12 cellular contexts compared by ENCODE assay signal in genomic region chr6:4856779-4857178, GRCh38.
DNase-seq lines count a peak whose midpoint lies in the region; ATAC-seq and TF ChIP-seq lines count a peak whose summit lies in the region.
"Had no signal": no experiment of that assay in that cellular context is flagged by ENCODE, and none has a peak within 500 bp of the region (broad histone marks: within the 10 kb centered on the region; RNA-seq: fewer than 3 reads in every experiment).

No MANE protein-coding gene starts in this region.

- no peak overlapping the region for H3K4me2 ChIP-seq in PC-3 (ENCODE audit: low read length)

- TF ChIP-seq EP300 in gastroesophageal sphincter (IDR thresholded peaks at IDR 0.05) (no peak), ovary (IDR thresholded peaks at IDR 0.05) (no peak)

- intact Hi-C loops in PC-3 (cut with micrococcal nuclease) = loop anchor here (5.0 kb wide), 1 partner anchor 81 kb away; no protein-coding TSS in a partner anchor
- intact Hi-C loops in ovary (cut with DNase I) = no loop called here
- intact Hi-C loops in activated CD4-positive, alpha-beta T cell treated with anti-CD3 and anti-CD28 coated beads for 36 hours (cut with DNase I, micrococcal nuclease) = no loop called here

- no peak overlapping the region for H3K4me3 Mint-ChIP-seq in activated CD4-positive, alpha-beta T cell treated with anti-CD3 and anti-CD28 coated beads for 36 hours
- H3K4me3 Mint-ChIP-seq: CD4-positive, alpha-beta T cell had no signal

- H3K4me1 ChIP-seq in PC-3 (ENCODE audit: insufficient read depth, low read length) = peaks cover 16% of the 10 kb centered on the region
- peaks cover 0 to 28% (median 5%) of the 10 kb centered on the region in 3 donors for H3K4me1 ChIP-seq in gastroesophageal sphincter
- H3K4me1 ChIP-seq in ovary (ENCODE audit: insufficient read depth) = peaks cover 1% of the 10 kb centered on the region
- H3K4me1 ChIP-seq: thyroid gland had no signal

- H3K27ac Mint-ChIP-seq in activated CD4-positive, alpha-beta T cell treated with anti-CD3 and anti-CD28 coated beads for 36 hours = no peak overlapping the region
- H3K27ac Mint-ChIP-seq: CD4-positive, alpha-beta T cell had no signal

- peaks cover 91% of the 10 kb centered on the region for H3K79me2 ChIP-seq in PC-3 (ENCODE audit: low read length)

- no peaks in the 10 kb centered on the region for H3K9me2 ChIP-seq in PC-3 (replicated peaks; ENCODE audit: low read length)

- H3K9ac ChIP-seq in PC-3 (ENCODE audit: low read length) = no peak overlapping the region

- TF ChIP-seq POLR2A in gastroesophageal sphincter (IDR thresholded peaks at IDR 0.05) (no peak), ovary (IDR thresholded peaks at IDR 0.05) (no peak)

- peak; percentile 17; the same call in 1 of the 2 replicates for TF ChIP-seq CTCF in C4-2B (conservative IDR thresholded peaks at IDR 0.05)
- peak; percentile 16 for TF ChIP-seq CTCF in GM12873 (IDR thresholded peaks at IDR 0.05; ENCODE audit: insufficient read depth, low read depth, low read length, missing control alignments)
- peak; percentile 37; the same call in 1 of the 2 replicates for TF ChIP-seq CTCF in PC-3 (conservative IDR thresholded peaks at IDR 0.05; ENCODE audit: low read depth, low read length)
- TF ChIP-seq CTCF in fibroblast of villous mesenchyme (IDR thresholded peaks at IDR 0.05; ENCODE audit: insufficient read depth, low read depth, low read length) = peak; percentile 16
- TF ChIP-seq CTCF in gastroesophageal sphincter (IDR thresholded peaks at IDR 0.05) = no peak
- TF ChIP-seq CTCF in ovary (IDR thresholded peaks at IDR 0.05) = no peak

- H3K27me3 Mint-ChIP-seq in activated CD4-positive, alpha-beta T cell treated with anti-CD3 and anti-CD28 coated beads for 36 hours = no peaks in the 10 kb centered on the region
- H3K27me3 Mint-ChIP-seq: CD4-positive, alpha-beta T cell had no signal

- H2AFZ ChIP-seq in PC-3 (ENCODE audit: low read length) = no peak overlapping the region

- peaks cover 62% of the 10 kb centered on the region for H4K20me1 ChIP-seq in PC-3 (ENCODE audit: low read length)

- WGBS in gastroesophageal sphincter (ENCODE audit: low coverage in 1 of 2), 2 donors = 95 to 100% methylated on average over 3 of the region's 3 CpGs
- WGBS in ovary, 3 donors = 90 to 95% (median 94%) methylated on average over 3 of the region's 3 CpGs

- DNase-seq in PC-3 = no peak
- no peak for DNase-seq in fibroblast of villous mesenchyme (ENCODE audit: low read depth)
- DNase-seq in ovary = no peak
- DNase-seq in activated CD4-positive, alpha-beta T cell treated with anti-CD3 and anti-CD28 coated beads for 36 hours = no peak
- DNase-seq: activated T-cell treated with anti-CD3 and anti-CD28 coated beads, Interleukin-2, amount 50 U/mL, for 1 hour; CD4-positive, alpha-beta T cell; EL; left cardiac atrium; thyroid gland had no signal

- no peak overlapping the region for H3K4me3 ChIP-seq in PC-3 (ENCODE audit: low read length)
- no peak overlapping the region for H3K4me3 ChIP-seq in fibroblast of villous mesenchyme (ENCODE audit: low read depth, low read length)
- no peak overlapping the region for H3K4me3 ChIP-seq in gastroesophageal sphincter
- no peak overlapping the region for H3K4me3 ChIP-seq in ovary
- H3K4me3 ChIP-seq: thyroid gland had no signal

- H3K27ac ChIP-seq in C4-2B (no peak overlapping the region), PC-3 (ENCODE audit: low read length) (no peak overlapping the region), gastroesophageal sphincter (no peak overlapping the region), ovary (no peak overlapping the region)
- H3K27ac ChIP-seq: thyroid gland had no signal

- BruUV-seq in PC-3 (replicated peaks; lab: Mats Ljungman, UMichigan) = no TSS peak

- no peak for ATAC-seq in PC-3
- no peak for ATAC-seq in gastroesophageal sphincter
- no peak for ATAC-seq in activated CD4-positive, alpha-beta T cell treated with anti-CD3 and anti-CD28 coated beads for 36 hours
- ATAC-seq: left cardiac atrium had no signal

- CTCF ChIA-PET in PC-3 (lab: Charles Lee) = no interaction called here
- CTCF ChIA-PET in activated CD4-positive, alpha-beta T cell treated with anti-CD3 and anti-CD28 coated beads for 36 hours (lab: Charles Lee) = no interaction called here

- H3K36me3 ChIP-seq in PC-3 (ENCODE audit: low read depth, low read length) (peaks cover 2% of the 10 kb centered on the region; the same call in 1 of the 2 replicates), gastroesophageal sphincter (no peaks in the 10 kb centered on the region), ovary (no peaks in the 10 kb centered on the region)
- H3K36me3 ChIP-seq: thyroid gland had no signal

- no peaks in the 10 kb centered on the region for H3F3A ChIP-seq in PC-3 (ENCODE audit: low read length, unreplicated experiment)

- no peaks in the 10 kb centered on the region for H3K9me3 ChIP-seq in PC-3 (ENCODE audit: low read length)
- no peaks in the 10 kb centered on the region for H3K9me3 ChIP-seq in gastroesophageal sphincter
- H3K9me3 ChIP-seq in ovary = no peaks in the 10 kb centered on the region
- H3K9me3 ChIP-seq: thyroid gland had no signal

- H3K4me1 Mint-ChIP-seq in activated CD4-positive, alpha-beta T cell treated with anti-CD3 and anti-CD28 coated beads for 36 hours = peaks cover 46% of the 10 kb centered on the region

- no peaks in the 10 kb centered on the region for H3K27me3 ChIP-seq in PC-3 (ENCODE audit: low read length)
- no peaks in the 10 kb centered on the region for H3K27me3 ChIP-seq in gastroesophageal sphincter
- no peaks in the 10 kb centered on the region for H3K27me3 ChIP-seq in ovary
- H3K27me3 ChIP-seq: thyroid gland had no signal

- peaks cover 9% of the 10 kb centered on the region for H3K36me3 Mint-ChIP-seq in activated CD4-positive, alpha-beta T cell treated with anti-CD3 and anti-CD28 coated beads for 36 hours (ENCODE audit: low read depth)

- POLR2A ChIA-PET in PC-3 (lab: Charles Lee; ENCODE audit: unreplicated experiment) = no interaction called here
- POLR2A ChIA-PET in activated CD4-positive, alpha-beta T cell treated with anti-CD3 and anti-CD28 coated beads for 36 hours (lab: Charles Lee) = no interaction called here

- no peaks in the 10 kb centered on the region for H3K9me3 Mint-ChIP-seq in activated CD4-positive, alpha-beta T cell treated with anti-CD3 and anti-CD28 coated beads for 36 hours (ENCODE audit: low read depth)
- H3K9me3 Mint-ChIP-seq: CD4-positive, alpha-beta T cell had no signal

Comparison
In these comparisons a context has a peak if more than half of its experiments do, and no peak if none do; other contexts are left out.
1. CTCF ChIP-seq: peak in C4-2B (single experiment), GM12873 (single experiment), PC-3 (single experiment) and fibroblast of villous mesenchyme (single experiment); none in gastroesophageal sphincter (0 of 4) and ovary (0 of 3).